In genomic region chr2:112836695-112837117, GRCh38 we compare ENCODE assay signal across 11 cellular contexts. TPM values are rescaled to one million over a fixed set of nuclear protein-coding genes. Genes with fewer than 3 reads are reported as not detected.
DNase-seq lines count a peak whose midpoint lies in the region; ATAC-seq and TF ChIP-seq lines count a peak whose summit lies in the region.
"Had no signal": no experiment of that assay in that cellular context is flagged by ENCODE, and none has a peak within 500 bp of the region (broad histone marks: within the 10 kb centered on the region; RNA-seq: fewer than 3 reads in every experiment).

IL1B (minus strand) TSS chr2:112836779; CDS start chr2:112836229, 550 bp downstream.

- H3K4me1 ChIP-seq in SJSA1 (replicated peaks), result peaks cover 19% of the 10 kb centered on the region
- peaks cover 10% of the 10 kb centered on the region for H3K4me1 ChIP-seq in foreskin keratinocyte

- DNase-seq in HFFc6 (peak; percentile 87), SJSA1 (ENCODE audit: low read depth in 1 of 2, low spot score in 2 of 2) (peak; percentile 16 to 68), foreskin keratinocyte (peak; percentile 95 to 96), nephron progenitor cell (no peak)
- DNase-seq in activated naive CD4-positive, alpha-beta T cell treated with anti-CD3 and anti-CD28 coated beads, Interleukin-2, amount 50 U/mL, for 72 hours (ENCODE audit: low spot score in 2 of 2), result no peak
- DNase-seq: heart left ventricle, NCI-H1694 treated with DMSO at 0.1 percent for 48 hours had no signal

- H3K9me3 Mint-ChIP-seq in HFFc6, result no peaks in the 10 kb centered on the region
- H3K9me3 Mint-ChIP-seq in stimulated activated memory B cell treated with anti-CD40 and anti-IgM and Interleukin-4, amounts not matched to agents 10 μg/mL and 1 μg/mL and 100 μg/mL, for 72 hours, result no peaks in the 10 kb centered on the region
- H3K9me3 Mint-ChIP-seq in activated naive CD4-positive, alpha-beta T cell treated with anti-CD3 and anti-CD28 coated beads, Interleukin-2, amount 50 U/mL, for 72 hours, result no peaks in the 10 kb centered on the region
- no peaks in the 10 kb centered on the region for H3K9me3 Mint-ChIP-seq in nephron progenitor cell
- H3K9me3 Mint-ChIP-seq: activated naive CD4-positive, alpha-beta T cell treated with anti-CD3 and anti-CD28 coated beads, Interleukin-2, amount 50 U/mL, for 24 hours had no signal

- TF ChIP-seq CTCF in HFFc6 (IDR thresholded peaks at IDR 0.05) (no peak), foreskin keratinocyte (conservative IDR thresholded peaks at IDR 0.05) (no peak), nephron progenitor cell (IDR thresholded peaks at IDR 0.05) (no peak)

- H3K4me1 Mint-ChIP-seq in HFFc6 (ENCODE audit: low read depth) (peaks cover 70% of the 10 kb centered on the region), nephron progenitor cell (no peaks in the 10 kb centered on the region)
- peaks cover 53% of the 10 kb centered on the region for H3K4me1 Mint-ChIP-seq in stimulated activated memory B cell treated with anti-CD40 and anti-IgM and Interleukin-4, amounts not matched to agents 10 μg/mL and 1 μg/mL and 100 μg/mL, for 72 hours
- H3K4me1 Mint-ChIP-seq: activated naive CD4-positive, alpha-beta T cell treated with anti-CD3 and anti-CD28 coated beads, Interleukin-2, amount 50 U/mL, for 24 hours had no signal

- H3K4me3 Mint-ChIP-seq in HFFc6 (peak within 1 kb of the TSS; percentile 78), nephron progenitor cell (no peak within 1 kb of the TSS)
- H3K4me3 Mint-ChIP-seq in stimulated activated memory B cell treated with anti-CD40 and anti-IgM and Interleukin-4, amounts not matched to agents 10 μg/mL and 1 μg/mL and 100 μg/mL, for 72 hours, result no peak within 1 kb of the TSS
- H3K4me3 Mint-ChIP-seq: activated naive CD4-positive, alpha-beta T cell treated with anti-CD3 and anti-CD28 coated beads, Interleukin-2, amount 50 U/mL, for 24 hours had no signal

- peak; percentile 88 for ATAC-seq in foreskin keratinocyte
- ATAC-seq in stimulated activated memory B cell treated with anti-CD40 and anti-IgM and Interleukin-4, amounts not matched to agents 10 μg/mL and 1 μg/mL and 100 μg/mL, for 72 hours, result peak; percentile 55
- no peak for ATAC-seq in activated naive CD4-positive, alpha-beta T cell treated with anti-CD3 and anti-CD28 coated beads, Interleukin-2, amount 50 U/mL, for 72 hours
- no peak for ATAC-seq in HG03460 (IDR thresholded peaks at IDR 0.05; ENCODE audit: unreplicated experiment)

- H3K27ac Mint-ChIP-seq in HFFc6, result peak within 1 kb of the TSS; percentile 90
- peak within 1 kb of the TSS; percentile 58 for H3K27ac Mint-ChIP-seq in stimulated activated memory B cell treated with anti-CD40 and anti-IgM and Interleukin-4, amounts not matched to agents 10 μg/mL and 1 μg/mL and 100 μg/mL, for 72 hours
- H3K27ac Mint-ChIP-seq in activated naive CD4-positive, alpha-beta T cell treated with anti-CD3 and anti-CD28 coated beads, Interleukin-2, amount 50 U/mL, for 72 hours, result no peak within 1 kb of the TSS
- H3K27ac Mint-ChIP-seq in nephron progenitor cell, result no peak within 1 kb of the TSS
- H3K27ac Mint-ChIP-seq: activated naive CD4-positive, alpha-beta T cell treated with anti-CD3 and anti-CD28 coated beads, Interleukin-2, amount 50 U/mL, for 24 hours had no signal

- peak within 1 kb of the TSS; percentile 82 for H3K27ac ChIP-seq in SJSA1
- H3K27ac ChIP-seq in foreskin keratinocyte, result peak within 1 kb of the TSS; percentile 93
- H3K27ac ChIP-seq: heart left ventricle had no signal

- H3K27me3 Mint-ChIP-seq in HFFc6 (ENCODE audit: insufficient read depth), result no peaks in the 10 kb centered on the region; the same call in 1 of the 2 replicates
- no peaks in the 10 kb centered on the region for H3K27me3 Mint-ChIP-seq in stimulated activated memory B cell treated with anti-CD40 and anti-IgM and Interleukin-4, amounts not matched to agents 10 μg/mL and 1 μg/mL and 100 μg/mL, for 72 hours
- H3K27me3 Mint-ChIP-seq in nephron progenitor cell (ENCODE audit: low read depth, poor library complexity), result peaks cover 37% of the 10 kb centered on the region

- H3K36me3 Mint-ChIP-seq in HFFc6 (ENCODE audit: low read depth), result peaks cover 20% of the 10 kb centered on the region; the same call in 1 of the 2 replicates
- H3K36me3 Mint-ChIP-seq in stimulated activated memory B cell treated with anti-CD40 and anti-IgM and Interleukin-4, amounts not matched to agents 10 μg/mL and 1 μg/mL and 100 μg/mL, for 72 hours, result peaks cover 1% of the 10 kb centered on the region
- H3K36me3 Mint-ChIP-seq in activated naive CD4-positive, alpha-beta T cell treated with anti-CD3 and anti-CD28 coated beads, Interleukin-2, amount 50 U/mL, for 72 hours, result no peaks in the 10 kb centered on the region
- H3K36me3 Mint-ChIP-seq in nephron progenitor cell (ENCODE audit: low read depth), result no peaks in the 10 kb centered on the region
- H3K36me3 Mint-ChIP-seq: activated naive CD4-positive, alpha-beta T cell treated with anti-CD3 and anti-CD28 coated beads, Interleukin-2, amount 50 U/mL, for 24 hours had no signal

- peak within 1 kb of the TSS; percentile 12 for H3K4me3 ChIP-seq in SJSA1

- no peaks in the 10 kb centered on the region for H3K9me3 ChIP-seq in SJSA1 (replicated peaks)
- H3K9me3 ChIP-seq: heart left ventricle had no signal

- H3K27me3 ChIP-seq in SJSA1 (replicated peaks) (no peaks in the 10 kb centered on the region), foreskin keratinocyte (no peaks in the 10 kb centered on the region)

- H3K36me3 ChIP-seq in SJSA1, result no peaks in the 10 kb centered on the region
- H3K36me3 ChIP-seq: heart left ventricle had no signal

RNA-seq across cellular contexts. Expression of gene IL1B, which starts in this region (rescaled TPM):
- total RNA-seq in HFFc6 (2021; fragmentation: NEBNext Ultra II Directional; extraction: Animal tissue kit (Norgen Biotek cat#: 25700)), result 1 to 10 TPM; 1.3 to 7.7 (median 6.0) TPM
- 4.2 and 4.3 TPM in 2 replicates for total RNA-seq in SJSA1 (2014; rRNA removed; shearing (Covaris generic))
- 84.8 and 98.9 TPM in 2 replicates for total RNA-seq in foreskin keratinocyte
- 69.6 and 88.5 TPM in 2 replicates for polyA plus RNA-seq in foreskin keratinocyte
- total RNA-seq in activated naive CD4-positive, alpha-beta T cell treated with anti-CD3 and anti-CD28 coated beads, Interleukin-2, amount 50 U/mL, for 72 hours, result under 1 TPM in 1 of 2 donors, not detected in 1; 0.25 TPM
- total RNA-seq: T-helper 1 cell treated with Interleukin-12 subunit alpha and Interleukin-12 subunit beta and Interleukin-4 antibody, amounts not matched to agents 30 ng/mL and 1 ng/mL, for 36 hours had no signal

Comparison
In these comparisons a context has a peak if more than half of its experiments do, and no peak if none do; other contexts are left out.
1. DNase-seq: peak in HFFc6 (single experiment), SJSA1 (2 of 2) and foreskin keratinocyte (2 of 2); none in activated naive CD4-positive, alpha-beta T cell treated with anti-CD3 and anti-CD28 coated beads, Interleukin-2, amount 50 U/mL, for 72 hours (0 of 2) and nephron progenitor cell (single experiment).
2. H3K27ac Mint-ChIP-seq: peak in HFFc6 (single experiment) and stimulated activated memory B cell treated with anti-CD40 and anti-IgM and Interleukin-4, amounts not matched to agents 10 μg/mL and 1 μg/mL and 100 μg/mL, for 72 hours (single experiment); none in activated naive CD4-positive, alpha-beta T cell treated with anti-CD3 and anti-CD28 coated beads, Interleukin-2, amount 50 U/mL, for 72 hours (0 of 2) and nephron progenitor cell (single experiment).
3. ATAC-seq: peak in foreskin keratinocyte (single experiment) and stimulated activated memory B cell treated with anti-CD40 and anti-IgM and Interleukin-4, amounts not matched to agents 10 μg/mL and 1 μg/mL and 100 μg/mL, for 72 hours (single experiment); none in activated naive CD4-positive, alpha-beta T cell treated with anti-CD3 and anti-CD28 coated beads, Interleukin-2, amount 50 U/mL, for 72 hours (0 of 2) and HG03460 (single experiment).